In the genomic region with DNA sequence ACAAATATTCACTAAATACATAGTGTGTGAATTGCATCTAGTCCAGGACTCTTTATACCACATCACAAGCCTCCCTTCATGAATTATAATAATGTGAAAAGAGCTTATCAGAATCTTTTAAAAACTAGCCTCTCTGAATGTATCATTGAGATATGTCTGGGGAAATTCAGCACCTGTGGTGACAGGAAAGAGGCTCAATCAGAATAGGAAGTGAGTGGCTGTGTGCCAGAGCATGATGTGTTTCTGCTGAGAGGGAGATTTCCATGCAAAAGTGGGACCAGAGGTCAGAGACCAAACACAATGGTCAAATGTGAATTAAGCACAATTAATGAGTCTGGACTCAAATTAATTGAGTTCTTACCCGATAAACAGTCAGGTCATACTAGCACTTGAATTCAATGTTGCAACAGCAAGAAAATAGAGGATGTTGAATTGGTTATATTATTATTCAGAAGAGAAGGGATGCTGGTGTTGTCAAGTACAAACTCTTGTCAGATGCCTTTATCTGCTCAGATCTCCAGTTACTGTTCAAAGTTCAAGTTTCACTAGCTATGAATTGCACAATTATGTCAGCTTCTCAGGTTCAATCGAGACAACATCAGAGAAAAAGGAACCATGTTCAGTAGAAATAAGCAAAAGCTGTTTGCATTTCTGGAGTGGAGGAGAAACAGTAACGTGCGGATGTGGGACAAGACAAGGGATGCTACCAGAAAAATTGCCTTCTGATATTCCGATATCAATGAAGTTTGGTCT, we compare ENCODE assay signal across 27 cellular contexts.
DNase-seq lines count a peak whose midpoint lies in the region; ATAC-seq, FAIRE-seq and TF ChIP-seq lines count a peak whose summit lies in the region.
"Had no signal": no experiment of that assay in that cellular context is flagged by ENCODE, and none has a peak within 500 bp of the region (broad histone marks: within the 10 kb centered on the region; RNA-seq: fewer than 3 reads in every experiment).

No MANE protein-coding gene starts in this region.

- H3K4me3 Mint-ChIP-seq in activated T-helper 2 cell treated with anti-CD3 and anti-CD28 coated beads, Interferon-gamma antibody, Interleukin-2, Interleukin-4, amounts not matched to agents 10 μg/mL and 5 μg/mL and 100 μg/mL, durations not matched to agents 14 hours and 24 hours and 36 hours (ENCODE audit: low read depth), result no peak overlapping the region
- H3K4me3 Mint-ChIP-seq: activated B cell treated with CpG ODN at 0.5 μM for 24 hours; activated T-helper 1 cell treated with anti-CD3 and anti-CD28 coated beads, Interleukin-12 subunit alpha, Interleukin-12 subunit beta, Interleukin-2, Interleukin-4 antibody, amounts not matched to agents 30 ng/mL and 10 ng/mL and 1 ng/mL, durations not matched to agents 14 hours and 24 hours and 36 hours; B cell; CD8-positive, alpha-beta memory T cell; IgD-negative memory B cell had no signal

- TF ChIP-seq CTCF in upper lobe of right lung (IDR thresholded peaks at IDR 0.05), result no peak

- H3K9me3 ChIP-seq in iPS-20b (ENCODE audit: insufficient read depth, low read depth, low read length) (peaks cover 11% of the 10 kb centered on the region; the same call in 1 of the 2 replicates), small intestine (ENCODE audit: control insufficient read depth, low read depth) (no peaks in the 10 kb centered on the region), upper lobe of right lung (no peaks in the 10 kb centered on the region)
- H3K9me3 ChIP-seq: A549, HAP-1 had no signal

- peaks cover 12% of the 10 kb centered on the region; the same call in 1 of the 2 replicates for H3K4me1 ChIP-seq in iPS-20b (ENCODE audit: insufficient read depth, low read length)
- H3K4me1 ChIP-seq in small intestine (ENCODE audit: control insufficient read depth in 2 of 2, insufficient read depth in 1 of 2, low read depth in 1 of 2, low read length in 1 of 2), result no peaks in the 10 kb centered on the region
- H3K4me1 ChIP-seq in upper lobe of right lung, result no peaks in the 10 kb centered on the region
- H3K4me1 ChIP-seq: A549, HAP-1 had no signal

- ATAC-seq in HG02970 (IDR thresholded peaks at IDR 0.05; ENCODE audit: low FRiP score, unreplicated experiment) (no peak), upper lobe of right lung (no peak)
- ATAC-seq: A549; activated naive CD4-positive, alpha-beta T cell treated with anti-CD3 and anti-CD28 coated beads, Interleukin-2, amount 50 U/mL, for 72 hours; PC-3 had no signal

- H3K36me3 ChIP-seq in iPS-20b (ENCODE audit: insufficient read depth, low read depth, low read length) (no peaks in the 10 kb centered on the region), small intestine (ENCODE audit: control insufficient read depth in 2 of 2, insufficient read depth in 2 of 2, low read length in 2 of 2) (no peaks in the 10 kb centered on the region), upper lobe of right lung (no peaks in the 10 kb centered on the region)
- H3K36me3 ChIP-seq: cardiac muscle cell, HAP-1 had no signal

- H3K36me3 Mint-ChIP-seq in activated T-helper 2 cell treated with anti-CD3 and anti-CD28 coated beads, Interferon-gamma antibody, Interleukin-2, Interleukin-4, amounts not matched to agents 10 μg/mL and 5 μg/mL and 100 μg/mL, durations not matched to agents 14 hours and 24 hours and 36 hours (ENCODE audit: low read depth), result no peaks in the 10 kb centered on the region
- H3K36me3 Mint-ChIP-seq: activated naive CD4-positive, alpha-beta T cell treated with anti-CD3 and anti-CD28 coated beads, Interleukin-2, amount 50 U/mL, for 72 hours had no signal

- H3K27me3 ChIP-seq in iPS-20b (ENCODE audit: insufficient read depth, low read length), result no peaks in the 10 kb centered on the region
- no peaks in the 10 kb centered on the region for H3K27me3 ChIP-seq in small intestine (ENCODE audit: control insufficient read depth in 2 of 2, insufficient read depth in 2 of 2, low read length in 2 of 2)
- H3K27me3 ChIP-seq in upper lobe of right lung, result no peaks in the 10 kb centered on the region
- H3K27me3 ChIP-seq: cardiac muscle cell had no signal

- no peak for FAIRE-seq in small intestine (lab: Jason Lieb, UNC)
- FAIRE-seq: A549, kidney had no signal

- peaks cover 8% of the 10 kb centered on the region for H3K9me3 Mint-ChIP-seq in activated T-helper 2 cell treated with anti-CD3 and anti-CD28 coated beads, Interferon-gamma antibody, Interleukin-2, Interleukin-4, amounts not matched to agents 10 μg/mL and 5 μg/mL and 100 μg/mL, durations not matched to agents 14 hours and 24 hours and 36 hours
- H3K9me3 Mint-ChIP-seq: activated T-helper 1 cell treated with anti-CD3 and anti-CD28 coated beads, Interleukin-12 subunit alpha, Interleukin-12 subunit beta, Interleukin-2, Interleukin-4 antibody, amounts not matched to agents 30 ng/mL and 10 ng/mL and 1 ng/mL, durations not matched to agents 14 hours and 24 hours and 36 hours had no signal

- H3K27ac Mint-ChIP-seq in activated T-helper 2 cell treated with anti-CD3 and anti-CD28 coated beads, Interferon-gamma antibody, Interleukin-2, Interleukin-4, amounts not matched to agents 10 μg/mL and 5 μg/mL and 100 μg/mL, durations not matched to agents 14 hours and 24 hours and 36 hours, result no peak overlapping the region
- H3K27ac Mint-ChIP-seq: activated B cell treated with CpG ODN at 0.5 μM for 24 hours; activated naive CD4-positive, alpha-beta T cell treated with anti-CD3 and anti-CD28 coated beads, Interleukin-2, amount 50 U/mL, for 72 hours; activated T-helper 1 cell treated with anti-CD3 and anti-CD28 coated beads, Interleukin-12 subunit alpha, Interleukin-12 subunit beta, Interleukin-2, Interleukin-4 antibody, amounts not matched to agents 30 ng/mL and 10 ng/mL and 1 ng/mL, durations not matched to agents 14 hours and 24 hours and 36 hours; B cell; CD8-positive, alpha-beta memory T cell; IgD-negative memory B cell had no signal

- no peaks in the 10 kb centered on the region for H3K4me1 Mint-ChIP-seq in activated T-helper 2 cell treated with anti-CD3 and anti-CD28 coated beads, Interferon-gamma antibody, Interleukin-2, Interleukin-4, amounts not matched to agents 10 μg/mL and 5 μg/mL and 100 μg/mL, durations not matched to agents 14 hours and 24 hours and 36 hours (ENCODE audit: low read depth)
- H3K4me1 Mint-ChIP-seq: activated B cell treated with CpG ODN at 0.5 μM for 24 hours; B cell; CD8-positive, alpha-beta memory T cell; IgD-negative memory B cell had no signal

- H3K27ac ChIP-seq in iPS-20b (ENCODE audit: low read length), result no peak overlapping the region
- no peak overlapping the region for H3K27ac ChIP-seq in small intestine (ENCODE audit: low read depth in 1 of 2, low read length in 1 of 2)
- H3K27ac ChIP-seq in upper lobe of right lung, result no peak overlapping the region
- H3K27ac ChIP-seq: A549, cardiac muscle cell had no signal

- 27 to 67% (median 48%) methylated on average over 5 of the region's 5 CpGs for WGBS in small intestine, 3 donors

- no peaks in the 10 kb centered on the region for H3K27me3 Mint-ChIP-seq in activated T-helper 2 cell treated with anti-CD3 and anti-CD28 coated beads, Interferon-gamma antibody, Interleukin-2, Interleukin-4, amounts not matched to agents 10 μg/mL and 5 μg/mL and 100 μg/mL, durations not matched to agents 14 hours and 24 hours and 36 hours (ENCODE audit: low read depth)

- no peak overlapping the region for H3K9ac ChIP-seq in iPS-20b (ENCODE audit: low read depth, low read length)

- DNase-seq in NCI-H510A treated with DMSO at 0.1 percent for 48 hours (lab: John Stamatoyannopoulos, UW) (peak; percentile 11), NCI-H510A (lab: John Stamatoyannopoulos, UW) (no peak), NCI-H69 (lab: John Stamatoyannopoulos, UW) (peak; percentile 70), small intestine (peak; percentile 45), upper lobe of right lung (no peak)
- no peak for DNase-seq in activated T-helper 2 cell treated with anti-CD3 and anti-CD28 coated beads, Interferon-gamma antibody, Interleukin-2, Interleukin-4, amounts not matched to agents 10 μg/mL and 5 μg/mL and 100 μg/mL, durations not matched to agents 14 hours and 24 hours and 36 hours (ENCODE audit: low spot score)
- DNase-seq: activated B cell treated with CpG ODN at 0.5 μM for 24 hours; anterior cingulate cortex; CD8-positive, alpha-beta memory T cell; cortex of kidney; DMS79; kidney; NCI-H187; nucleus accumbens; PC-3; SHP77; stimulated activated CD4-positive, alpha-beta T cell treated with anti-CD3 and anti-CD28 coated beads, Interleukin-2, amount 100 ng/mL, for 24 hours; T-helper 9 cell had no signal

- H3K4me3 ChIP-seq in iPS-20b (ENCODE audit: low read length) (peak overlapping the region; percentile 69; the same call in 1 of the 2 replicates), small intestine (ENCODE audit: low read depth in 1 of 2, low read length in 2 of 2) (no peak overlapping the region), upper lobe of right lung (no peak overlapping the region)
- H3K4me3 ChIP-seq: A549, cardiac muscle cell, HAP-1 had no signal

- intact Hi-C loops in activated T-helper 2 cell treated with anti-CD3 and anti-CD28 coated beads, Interferon-gamma antibody, Interleukin-2, Interleukin-4, amounts not matched to agents 10 μg/mL and 5 μg/mL and 100 μg/mL, durations not matched to agents 14 hours and 24 hours and 36 hours (cut with micrococcal nuclease), result no loop called here
- intact Hi-C loops in upper lobe of right lung (cut with DNase I), result no loop called here

Comparison
In these comparisons a context has a peak if more than half of its experiments do, and no peak if none do; other contexts are left out.
1. DNase-seq: peak in NCI-H510A treated with DMSO at 0.1 percent for 48 hours (single experiment), NCI-H69 (single experiment) and small intestine (single experiment); none in NCI-H510A (single experiment), activated T-helper 2 cell treated with anti-CD3 and anti-CD28 coated beads, Interferon-gamma antibody, Interleukin-2, Interleukin-4, amounts not matched to agents 10 μg/mL and 5 μg/mL and 100 μg/mL, durations not matched to agents 14 hours and 24 hours and 36 hours (single experiment) and upper lobe of right lung (single experiment).